Comparison of ENCODE assay signal across 10 cellular contexts in genomic region chr9:130421802-130422276, GRCh38.
DNase-seq lines count a peak whose midpoint lies in the region; ATAC-seq and FAIRE-seq lines count a peak whose summit lies in the region.
"Had no signal": no experiment of that assay in that cellular context is flagged by ENCODE, and none has a peak within 500 bp of the region (broad histone marks: within the 10 kb centered on the region; RNA-seq: fewer than 3 reads in every experiment).

No MANE protein-coding gene starts in this region.

- FAIRE-seq in urothelium cell line (lab: Jason Lieb, UNC), result no peak
- FAIRE-seq: A549 had no signal

- DNase-seq in NCI-H510A treated with DMSO at 0.1 percent for 48 hours (lab: John Stamatoyannopoulos, UW) (peak; percentile 33), NCI-H510A (lab: John Stamatoyannopoulos, UW) (no peak), NCI-H774 (lab: John Stamatoyannopoulos, UW) (peak; percentile 7), fibroblast of gingiva (ENCODE audit: low read depth) (peak; percentile 46), urothelium cell line (ENCODE audit: low spot score) (peak; percentile 53), NCI-H2107 treated with DMSO at 0.1 percent for 48 hours (lab: John Stamatoyannopoulos, UW; ENCODE audit: unreplicated experiment) (no peak)
- DNase-seq: activated CD8-positive, alpha-beta T cell treated with anti-CD3 and anti-CD28 coated beads, Interleukin-2, amount 10 ng/mL, durations not matched to agents 7 days and 5 days had no signal

- ATAC-seq in GM18858 (IDR thresholded peaks at IDR 0.05; ENCODE audit: unreplicated experiment), result no peak
- ATAC-seq in HG02885 (IDR thresholded peaks at IDR 0.05; ENCODE audit: poor library complexity, unreplicated experiment), result no peak
- ATAC-seq: A549; activated CD8-positive, alpha-beta T cell treated with anti-CD3 and anti-CD28 coated beads, Interleukin-2, amount 10 ng/mL, durations not matched to agents 7 days and 5 days had no signal

Comparison
In these comparisons a context has a peak if more than half of its experiments do, and no peak if none do; other contexts are left out.
1. DNase-seq: peak in NCI-H510A treated with DMSO at 0.1 percent for 48 hours (single experiment), NCI-H774 (single experiment), fibroblast of gingiva (single experiment) and urothelium cell line (single experiment); none in NCI-H510A (single experiment) and NCI-H2107 treated with DMSO at 0.1 percent for 48 hours (single experiment).